In the genomic region with DNA sequence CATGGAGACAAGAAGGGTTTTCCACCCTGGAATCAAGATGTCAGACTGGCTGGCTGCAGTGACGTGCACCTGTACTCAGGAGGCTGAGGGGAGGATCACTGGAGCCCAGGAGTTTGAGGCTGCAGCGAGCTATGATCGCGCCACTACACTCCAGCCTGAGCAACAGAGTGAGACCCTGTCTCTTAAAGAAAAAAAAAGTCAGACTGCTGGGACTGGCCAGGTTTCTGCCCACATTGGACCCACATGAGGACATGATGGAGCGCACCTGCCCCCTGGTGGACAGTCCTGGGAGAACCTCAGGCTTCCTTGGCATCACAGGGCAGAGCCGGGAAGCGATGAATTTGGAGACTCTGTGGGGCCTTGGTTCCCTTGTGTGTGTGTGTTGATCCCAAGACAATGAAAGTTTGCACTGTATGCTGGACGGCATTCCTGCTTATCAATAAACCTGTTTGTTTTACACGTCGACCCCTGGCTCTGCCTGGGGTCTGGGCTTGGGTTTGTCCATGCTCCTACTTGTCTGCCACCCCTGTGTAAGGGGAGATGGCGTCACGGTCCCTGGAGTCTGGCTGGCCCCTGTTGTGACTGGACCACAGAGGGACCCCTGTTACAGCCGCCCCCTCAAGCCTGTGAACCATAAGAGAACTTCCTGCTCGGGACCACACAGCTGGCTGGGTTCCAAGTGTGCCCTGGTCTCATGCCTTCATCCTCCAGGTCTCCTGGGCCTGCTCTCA, we compare ENCODE assay signal across 8 cellular contexts. TPM values are rescaled to one million over a fixed set of nuclear protein-coding genes. Genes with fewer than 3 reads are reported as not detected.
DNase-seq lines count a peak whose midpoint lies in the region; ATAC-seq and TF ChIP-seq lines count a peak whose summit lies in the region.

No MANE protein-coding gene starts in this region.

- no peaks in the 10 kb centered on the region for H3K9me3 ChIP-seq in DND-41 (ENCODE audit: insufficient read depth, low read length, severe bottlenecking)

- no peak overlapping the region for H3K18ac ChIP-seq in mesendoderm (ENCODE audit: low read length)

- no peaks in the 10 kb centered on the region for H3K36me3 ChIP-seq in DND-41 (ENCODE audit: insufficient read depth, low read length)
- no peaks in the 10 kb centered on the region for H3K36me3 ChIP-seq in mesendoderm (ENCODE audit: control insufficient read depth, insufficient read depth, low read length)

- H3K4me3 ChIP-seq in DND-41 (ENCODE audit: low read depth in 1 of 2, low read length in 2 of 2) (no peak overlapping the region), mesendoderm (ENCODE audit: low read length) (no peak overlapping the region)

- H3K27me3 ChIP-seq in DND-41 (ENCODE audit: insufficient read depth, low read length, poor library complexity) (no peaks in the 10 kb centered on the region), mesendoderm (ENCODE audit: insufficient read depth, low read length, poor library complexity) (no peaks in the 10 kb centered on the region)

- ATAC-seq in DND-41 (ENCODE audit: insufficient read depth, low read depth) (peak; percentile 90), HG03139 (IDR thresholded peaks at IDR 0.05; ENCODE audit: unreplicated experiment) (peak; percentile 42), GM19397 (IDR thresholded peaks at IDR 0.05; ENCODE audit: unreplicated experiment) (no peak)

- H2BK120ac ChIP-seq in mesendoderm (ENCODE audit: low read depth, low read length): no peak overlapping the region

- no peak overlapping the region for H3K56ac ChIP-seq in mesendoderm (ENCODE audit: low read length)

- no peak overlapping the region for H2BK15ac ChIP-seq in mesendoderm (replicated peaks; ENCODE audit: low read depth)

- H3K9ac ChIP-seq in DND-41 (ENCODE audit: low read depth, low read length): no peak overlapping the region
- no peak overlapping the region for H3K9ac ChIP-seq in mesendoderm (ENCODE audit: low read length)

- H3K4me2 ChIP-seq in DND-41 (ENCODE audit: insufficient read depth, low read length): no peak overlapping the region
- H3K4me2 ChIP-seq in mesendoderm (ENCODE audit: low read length): no peak overlapping the region

- H2AK5ac ChIP-seq in mesendoderm (ENCODE audit: low read length): no peak overlapping the region

- no CpG with 5 or more reads among the region's 14 CpGs for WGBS in mesendoderm (ENCODE audit: extremely low coverage, insufficient coverage, low lambda C conversion rate)

- H3K23ac ChIP-seq in mesendoderm (ENCODE audit: low read length): no peak overlapping the region

- TF ChIP-seq CTCF in DND-41 (IDR thresholded peaks at IDR 0.05; ENCODE audit: borderline replicate concordance, extremely low read depth, low read length, poor library complexity, severe bottlenecking): peak; percentile 91

- H2AFZ ChIP-seq in DND-41 (ENCODE audit: low read depth, low read length): no peak overlapping the region

- H3K4me1 ChIP-seq in DND-41 (ENCODE audit: insufficient read depth, low read length) (peaks cover 10% of the 10 kb centered on the region), mesendoderm (ENCODE audit: control insufficient read depth, low read depth, low read length) (peaks cover 2% of the 10 kb centered on the region)

- H4K8ac ChIP-seq in mesendoderm (ENCODE audit: low read depth, low read length): no peak overlapping the region

- H3K4ac ChIP-seq in mesendoderm (ENCODE audit: low read depth, low read length): no peak overlapping the region

- no peak overlapping the region for H4K5ac ChIP-seq in mesendoderm (ENCODE audit: low read length)

- H3K79me2 ChIP-seq in DND-41 (ENCODE audit: insufficient read depth, low read length) (no peaks in the 10 kb centered on the region), mesendoderm (ENCODE audit: control insufficient read depth, insufficient read depth, low read length) (no peaks in the 10 kb centered on the region)

- no peak overlapping the region for H2BK5ac ChIP-seq in mesendoderm (ENCODE audit: low read length)

- no peaks in the 10 kb centered on the region for H3K79me1 ChIP-seq in mesendoderm (ENCODE audit: low read length)

- H4K20me1 ChIP-seq in DND-41 (ENCODE audit: insufficient read depth, low read length): no peaks in the 10 kb centered on the region

- H3K27ac ChIP-seq in DND-41 (ENCODE audit: low read length): no peak overlapping the region
- no peak overlapping the region for H3K27ac ChIP-seq in mesendoderm (ENCODE audit: low read depth, low read length)

- DNase-seq in DND-41: peak; percentile 81
- DNase-seq in NOMO-1 (lab: John Stamatoyannopoulos, UW; ENCODE audit: unreplicated experiment in 2 of 2): peak; percentile 38 to 46
- peak; percentile 98 for DNase-seq in activated CD8-positive, alpha-beta memory T cell treated with anti-CD3 and anti-CD28 coated beads for 24 hours
- peak; percentile 89 for DNase-seq in effector CD8-positive, alpha-beta T cell (lab: John Stamatoyannopoulos, UW)
- peak; percentile 80 for DNase-seq in mesendoderm
- peak; percentile 64 to 68 for DNase-seq in stimulated activated CD8-positive, alpha-beta memory T cell treated with anti-CD3 and anti-CD28 coated beads, Interleukin-15, amount 100 ng/mL, for 48 hours (ENCODE audit: low read depth in 2 of 2)

RNA-seq across cellular contexts. Expression of a gene that starts 20.9 kb away (rescaled TPM):
- polyA plus RNA-seq in mesendoderm (2013, experiment 1 of 2): 5.8 TPM
- polyA plus RNA-seq in mesendoderm (2013, experiment 2 of 2): 4.2 TPM

RNA-seq across cellular contexts. Expression of a gene that starts 42.1 kb away (rescaled TPM):
- 0.77 TPM for polyA plus RNA-seq in mesendoderm (2013, experiment 1 of 2)
- 0.66 TPM for polyA plus RNA-seq in mesendoderm (2013, experiment 2 of 2)

Comparison
In these comparisons a context has a peak if more than half of its experiments do, and no peak if none do; other contexts are left out.
1. DNase-seq: peak in every context shown above with its lines; median percentile 98 in activated CD8-positive, alpha-beta memory T cell treated with anti-CD3 and anti-CD28 coated beads for 24 hours; 89 in effector CD8-positive, alpha-beta T cell; 81 in DND-41; 80 in mesendoderm; 66 in stimulated activated CD8-positive, alpha-beta memory T cell treated with anti-CD3 and anti-CD28 coated beads, Interleukin-15, amount 100 ng/mL, for 48 hours; 42 in NOMO-1.